Comparison of ENCODE assay signal across 6 cellular contexts in genomic region chr12:7730984-7731383, GRCh38. TPM values are rescaled to one million over a fixed set of nuclear protein-coding genes. Genes with fewer than 3 reads are reported as not detected.
"Had no signal": no experiment of that assay in that cellular context is flagged by ENCODE, and none has a peak within 500 bp of the region (broad histone marks: within the 10 kb centered on the region; RNA-seq: fewer than 3 reads in every experiment).

No MANE protein-coding gene starts in this region.

RNA-seq across cellular contexts. Expression of gene CLEC4C, which starts 16.2 kb away (rescaled TPM):
- total RNA-seq: LHCN-M2, MCF 10A, OCI-LY7, Right ventricle myocardium superior, SJSA1 had no signal

RNA-seq across cellular contexts. Expression of gene DPPA3, which starts 19.8 kb away (rescaled TPM):
- total RNA-seq: LHCN-M2, MCF 10A, Right ventricle myocardium superior, SJSA1 had no signal
- polyA plus RNA-seq: IgD-negative memory B cell had no signal

RNA-seq across cellular contexts. Expression of gene NANOGNB, which starts 34.0 kb away (rescaled TPM):
- total RNA-seq: LHCN-M2, MCF 10A, OCI-LY7, Right ventricle myocardium superior, SJSA1 had no signal
- polyA plus RNA-seq: IgD-negative memory B cell had no signal

RNA-seq across cellular contexts. Expression of gene GDF3, which starts 35.4 kb away (rescaled TPM):
- total RNA-seq: LHCN-M2, MCF 10A, OCI-LY7, Right ventricle myocardium superior, SJSA1 had no signal
- polyA plus RNA-seq: IgD-negative memory B cell had no signal

RNA-seq across cellular contexts. Expression of gene NANOG, which starts 58.2 kb away (rescaled TPM):
- total RNA-seq: LHCN-M2, MCF 10A, OCI-LY7, Right ventricle myocardium superior, SJSA1 had no signal
- polyA plus RNA-seq: IgD-negative memory B cell had no signal
